In the genomic region with DNA sequence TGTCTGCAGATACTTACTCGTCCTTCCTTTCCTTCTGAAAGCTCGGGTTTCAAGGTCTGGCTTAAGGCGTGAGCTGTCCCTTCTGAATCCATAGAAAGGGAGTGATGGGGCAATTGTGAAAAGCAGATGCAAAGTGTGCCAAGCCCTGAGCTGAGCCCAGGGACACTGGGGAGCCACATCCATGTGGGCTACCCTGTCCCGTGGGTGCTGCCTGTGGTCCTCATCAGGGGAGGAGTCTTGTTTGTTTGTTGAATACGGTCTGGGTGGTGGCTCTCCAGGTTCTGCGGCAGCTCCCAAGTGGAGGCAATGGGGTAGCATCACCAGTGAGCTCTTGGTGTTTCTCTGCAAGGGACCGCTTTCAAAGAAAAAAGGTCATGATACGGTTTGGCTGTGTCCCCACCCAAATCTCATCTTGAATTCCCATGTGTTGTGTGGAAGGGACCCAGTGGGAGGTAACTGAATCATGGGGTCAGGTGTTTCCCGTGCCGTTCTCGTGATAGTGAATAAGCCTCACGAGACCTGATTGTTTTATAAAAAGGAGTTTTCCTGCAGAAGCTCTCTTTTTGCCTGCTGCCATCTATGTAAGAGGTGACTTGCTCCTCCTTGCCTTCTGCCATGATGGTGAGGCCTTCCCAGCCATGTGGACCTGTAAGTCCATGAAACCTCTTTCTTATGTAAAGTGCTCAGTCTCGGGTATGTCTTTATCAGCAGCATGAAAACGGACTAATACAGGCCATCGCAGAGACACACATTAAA, we compare ENCODE assay signal across 11 cellular contexts. TPM values are rescaled to one million over a fixed set of nuclear protein-coding genes. Genes with fewer than 3 reads are reported as not detected.
DNase-seq lines count a peak whose midpoint lies in the region; ATAC-seq, FAIRE-seq and TF ChIP-seq lines count a peak whose summit lies in the region.
"Had no signal": no experiment of that assay in that cellular context is flagged by ENCODE, and none has a peak within 500 bp of the region (broad histone marks: within the 10 kb centered on the region; RNA-seq: fewer than 3 reads in every experiment).

No MANE protein-coding gene starts in this region.

- no peak overlapping the region for H3K4me3 ChIP-seq in keratinocyte (ENCODE audit: control insufficient read depth in 2 of 3, extremely low read depth in 1 of 3, insufficient read depth in 2 of 3, low read depth in 1 of 3, low read length in 3 of 3)
- H3K4me3 ChIP-seq: mucosa of descending colon had no signal

- DNase-seq in activated CD8-positive, alpha-beta memory T cell treated with anti-CD3 and anti-CD28 coated beads, Interleukin-2, amount 10 ng/mL, durations not matched to agents 7 days and 5 days, result no peak
- DNase-seq in activated CD8-positive, alpha-beta memory T cell treated with anti-CD3 and anti-CD28 coated beads, Interleukin-2, amount 50 U/mL, for 4 hours, result no peak
- no peak for DNase-seq in activated CD4-positive, alpha-beta memory T cell treated with anti-CD3 and anti-CD28 coated beads, Interleukin-2, amount 10 ng/mL, durations not matched to agents 7 days and 5 days
- DNase-seq in keratinocyte (ENCODE audit: low read depth, low spot score), result no peak
- no peak for DNase-seq in stimulated activated naive CD8-positive, alpha-beta T cell treated with anti-CD3 and anti-CD28 coated beads, Interleukin-15, amount 100 ng/mL, for 72 hours
- no peak for DNase-seq in HEK293T (ENCODE audit: extremely low spot score)
- no peak for DNase-seq in NOMO-1 treated with dmso at 0.1 percent for 144 hours (lab: John Stamatoyannopoulos, UW; ENCODE audit: unreplicated experiment)
- DNase-seq: mucosa of descending colon; NCI-H748 treated with DMSO at 0.1 percent for 48 hours; stimulated activated CD4-positive, alpha-beta T cell treated with anti-CD3 and anti-CD28 coated beads, Interleukin-4, amount 100 ng/mL, for 4 hours had no signal

- ATAC-seq in activated CD8-positive, alpha-beta memory T cell treated with anti-CD3 and anti-CD28 coated beads, Interleukin-2, amount 10 ng/mL, durations not matched to agents 7 days and 5 days, result no peak
- no peak for ATAC-seq in stimulated activated naive CD8-positive, alpha-beta T cell treated with anti-CD3 and anti-CD28 coated beads, Interleukin-15, amount 100 ng/mL, for 72 hours
- ATAC-seq in GM18511 (IDR thresholded peaks at IDR 0.05; ENCODE audit: unreplicated experiment), result no peak

- POLR2A ChIA-PET in activated CD4-positive, alpha-beta memory T cell treated with anti-CD3 and anti-CD28 coated beads, Interleukin-2, amount 10 ng/mL, durations not matched to agents 7 days and 5 days (lab: Charles Lee), result interaction anchor here (1.0 to 3.0 kb wide), 5 partner anchors 10 to 37 kb away, joined by 3 to 23 read pairs (median 6); a partner anchor contains a TSS
- POLR2A ChIA-PET in HEK293T (lab: Yijun Ruan, JAX), result interaction anchor here (0.8 kb wide), 1 partner anchor 10 kb away, joined by 3 read pairs; no protein-coding TSS in a partner anchor

- no peaks in the 10 kb centered on the region for H3K9me1 ChIP-seq in keratinocyte (ENCODE audit: control insufficient read depth, extremely low read depth, insufficient read depth, low read length)

- CTCF ChIA-PET in activated CD8-positive, alpha-beta memory T cell treated with anti-CD3 and anti-CD28 coated beads, Interleukin-2, amount 10 ng/mL, durations not matched to agents 7 days and 5 days (lab: Charles Lee), result interaction anchor here (1.1 to 3.1 kb wide), 5 partner anchors 11 to 114 kb away, joined by 3 to 9 read pairs (median 6); no protein-coding TSS in a partner anchor
- CTCF ChIA-PET in activated CD4-positive, alpha-beta memory T cell treated with anti-CD3 and anti-CD28 coated beads, Interleukin-2, amount 10 ng/mL, durations not matched to agents 7 days and 5 days (lab: Charles Lee), result interaction anchor here (1.8 to 1.9 kb wide), 3 partner anchors 13 to 22 kb away, joined by 5 to 14 read pairs (median 7); no protein-coding TSS in a partner anchor
- CTCF ChIA-PET in HEK293T (lab: Yijun Ruan, JAX), result no interaction called here

- H3K36me3 ChIP-seq in keratinocyte (ENCODE audit: control insufficient read depth in 2 of 2, extremely low read depth in 1 of 2, insufficient read depth in 2 of 2, low read length in 2 of 2), result peaks cover 3 to 11% of the 10 kb centered on the region in 2 experiments

- H3K4me1 ChIP-seq in keratinocyte (ENCODE audit: control insufficient read depth, extremely low read depth, insufficient read depth, low read length), result peaks cover 11% of the 10 kb centered on the region

- peaks cover 10% of the 10 kb centered on the region for H3K36me3 Mint-ChIP-seq in activated CD8-positive, alpha-beta memory T cell treated with anti-CD3 and anti-CD28 coated beads, Interleukin-2, amount 10 ng/mL, durations not matched to agents 7 days and 5 days
- H3K36me3 Mint-ChIP-seq in activated CD4-positive, alpha-beta memory T cell treated with anti-CD3 and anti-CD28 coated beads, Interleukin-2, amount 10 ng/mL, durations not matched to agents 7 days and 5 days (ENCODE audit: low read depth), result peaks cover 6% of the 10 kb centered on the region

- H3K4me3 Mint-ChIP-seq in activated CD8-positive, alpha-beta memory T cell treated with anti-CD3 and anti-CD28 coated beads, Interleukin-2, amount 10 ng/mL, durations not matched to agents 7 days and 5 days, result peak overlapping the region; percentile 98
- H3K4me3 Mint-ChIP-seq in activated CD4-positive, alpha-beta memory T cell treated with anti-CD3 and anti-CD28 coated beads, Interleukin-2, amount 10 ng/mL, durations not matched to agents 7 days and 5 days, result no peak overlapping the region
- H3K4me3 Mint-ChIP-seq in stimulated activated naive CD8-positive, alpha-beta T cell treated with anti-CD3 and anti-CD28 coated beads, Interleukin-15, amount 100 ng/mL, for 72 hours, result peak overlapping the region; percentile 94 to 99

- peak overlapping the region; percentile 28 for H2AFZ ChIP-seq in keratinocyte (ENCODE audit: control insufficient read depth, low read length)

- no peak overlapping the region for H3K4me2 ChIP-seq in keratinocyte (ENCODE audit: control insufficient read depth, extremely low read depth, insufficient read depth, low read depth, low read length)

- H4K20me1 ChIP-seq in keratinocyte (ENCODE audit: control insufficient read depth, extremely low read depth, insufficient read depth, low read length), result no peaks in the 10 kb centered on the region

- peak overlapping the region; percentile 96 for H3K27ac Mint-ChIP-seq in activated CD8-positive, alpha-beta memory T cell treated with anti-CD3 and anti-CD28 coated beads, Interleukin-2, amount 10 ng/mL, durations not matched to agents 7 days and 5 days
- H3K27ac Mint-ChIP-seq in activated CD4-positive, alpha-beta memory T cell treated with anti-CD3 and anti-CD28 coated beads, Interleukin-2, amount 10 ng/mL, durations not matched to agents 7 days and 5 days, result peak overlapping the region; percentile 94
- peak overlapping the region; percentile 31 to 34 for H3K27ac Mint-ChIP-seq in stimulated activated naive CD8-positive, alpha-beta T cell treated with anti-CD3 and anti-CD28 coated beads, Interleukin-15, amount 100 ng/mL, for 72 hours

- no peak for FAIRE-seq in keratinocyte (lab: Jason Lieb, UNC)

- TF ChIP-seq CTCF in keratinocyte (optimal IDR thresholded peaks at IDR 0.05 in 1 of 3, IDR thresholded peaks at IDR 0.05 in 1 of 3, conservative IDR thresholded peaks at IDR 0.05 in 1 of 3; ENCODE audit: extremely low read depth in 1 of 3, insufficient read depth in 2 of 3, low read length in 3 of 3), result no peak

- no peaks in the 10 kb centered on the region for H3K27me3 Mint-ChIP-seq in activated CD8-positive, alpha-beta memory T cell treated with anti-CD3 and anti-CD28 coated beads, Interleukin-2, amount 10 ng/mL, durations not matched to agents 7 days and 5 days
- H3K27me3 Mint-ChIP-seq in activated CD4-positive, alpha-beta memory T cell treated with anti-CD3 and anti-CD28 coated beads, Interleukin-2, amount 10 ng/mL, durations not matched to agents 7 days and 5 days, result no peaks in the 10 kb centered on the region
- no peaks in the 10 kb centered on the region for H3K27me3 Mint-ChIP-seq in stimulated activated naive CD8-positive, alpha-beta T cell treated with anti-CD3 and anti-CD28 coated beads, Interleukin-15, amount 100 ng/mL, for 72 hours

- no peaks in the 10 kb centered on the region for H3K27me3 ChIP-seq in keratinocyte (ENCODE audit: control insufficient read depth, extremely low read depth, insufficient read depth, low read length)

- H3K9me3 Mint-ChIP-seq in activated CD8-positive, alpha-beta memory T cell treated with anti-CD3 and anti-CD28 coated beads, Interleukin-2, amount 10 ng/mL, durations not matched to agents 7 days and 5 days (ENCODE audit: low read depth), result peaks cover 3% of the 10 kb centered on the region
- H3K9me3 Mint-ChIP-seq in activated CD4-positive, alpha-beta memory T cell treated with anti-CD3 and anti-CD28 coated beads, Interleukin-2, amount 10 ng/mL, durations not matched to agents 7 days and 5 days, result no peaks in the 10 kb centered on the region
- peaks cover 0 to 6% of the 10 kb centered on the region in 2 donors for H3K9me3 Mint-ChIP-seq in stimulated activated naive CD8-positive, alpha-beta T cell treated with anti-CD3 and anti-CD28 coated beads, Interleukin-15, amount 100 ng/mL, for 72 hours

- no peak overlapping the region for H3K27ac ChIP-seq in keratinocyte (ENCODE audit: control insufficient read depth, insufficient read depth, low read length)

- H3K9me3 ChIP-seq in keratinocyte (ENCODE audit: control insufficient read depth, low read depth, low read length), result no peaks in the 10 kb centered on the region
- H3K9me3 ChIP-seq: mucosa of descending colon had no signal

- dilution Hi-C loops in keratinocyte (cut with MboI; ENCODE audit: extremely low pct_ligation_motif_present, low sequenced_read_pairs), result no loop called here

- H3K4me1 Mint-ChIP-seq in activated CD8-positive, alpha-beta memory T cell treated with anti-CD3 and anti-CD28 coated beads, Interleukin-2, amount 10 ng/mL, durations not matched to agents 7 days and 5 days, result peaks cover 28% of the 10 kb centered on the region
- H3K4me1 Mint-ChIP-seq in activated CD4-positive, alpha-beta memory T cell treated with anti-CD3 and anti-CD28 coated beads, Interleukin-2, amount 10 ng/mL, durations not matched to agents 7 days and 5 days, result peaks cover 34% of the 10 kb centered on the region
- H3K4me1 Mint-ChIP-seq in stimulated activated naive CD8-positive, alpha-beta T cell treated with anti-CD3 and anti-CD28 coated beads, Interleukin-15, amount 100 ng/mL, for 72 hours, result peaks cover 37% of the 10 kb centered on the region

- H3K79me2 ChIP-seq in keratinocyte (ENCODE audit: control insufficient read depth, insufficient read depth, low read length), result peaks cover 12% of the 10 kb centered on the region

- H3K9ac ChIP-seq in keratinocyte (ENCODE audit: control insufficient read depth, extremely low read depth, insufficient read depth, low read length), result no peak overlapping the region

RNA-seq across cellular contexts. Expression of a gene that starts 1.0 kb away (rescaled TPM):
- 10 to 100 TPM; 21.1 to 29.0 TPM for total RNA-seq in activated CD8-positive, alpha-beta memory T cell treated with anti-CD3 and anti-CD28 coated beads, Interleukin-2, amount 10 ng/mL, durations not matched to agents 7 days and 5 days
- total RNA-seq in activated CD4-positive, alpha-beta memory T cell treated with anti-CD3 and anti-CD28 coated beads, Interleukin-2, amount 10 ng/mL, durations not matched to agents 7 days and 5 days, result 10 to 100 TPM; 18.7 to 19.3 TPM
- 25.8 to 30.1 TPM (median 26.6 TPM) in 3 replicates for polyA plus RNA-seq in keratinocyte
- polyA plus RNA-seq in keratinocyte (2011; ENCODE audit: low read depth), result 5.8 TPM
- polyA plus RNA-seq in keratinocyte (2011; cell fraction: cytosol; rRNA removed), result 13.5 TPM in 2 replicates
- polyA plus RNA-seq in keratinocyte (2011; cell fraction: nucleus; rRNA removed), result 44.7 and 47.8 TPM in 2 replicates
- polyA plus RNA-seq in keratinocyte (2012; ENCODE audit: low replicate concordance), result 8.7 and 22.3 TPM in 2 replicates
- 39.3 to 53.4 TPM (median 44.2 TPM) in 3 replicates for polyA minus RNA-seq in keratinocyte
- polyA minus RNA-seq in keratinocyte (2011; cell fraction: cytosol; rRNA and poly(A)+ RNA removed), result 19.6 TPM
- 33.3 and 47.7 TPM in 2 replicates for polyA minus RNA-seq in keratinocyte (2011; cell fraction: nucleus; rRNA and poly(A)+ RNA removed)

RNA-seq across cellular contexts. Expression of a gene that starts 4.9 kb away (rescaled TPM):
- total RNA-seq in activated CD8-positive, alpha-beta memory T cell treated with anti-CD3 and anti-CD28 coated beads, Interleukin-2, amount 10 ng/mL, durations not matched to agents 7 days and 5 days, result not detected
- not detected for total RNA-seq in activated CD4-positive, alpha-beta memory T cell treated with anti-CD3 and anti-CD28 coated beads, Interleukin-2, amount 10 ng/mL, durations not matched to agents 7 days and 5 days
- not detected in 3 replicates for polyA plus RNA-seq in keratinocyte
- polyA plus RNA-seq in keratinocyte (2011; ENCODE audit: low read depth), result not detected
- polyA plus RNA-seq in keratinocyte (2011; cell fraction: cytosol; rRNA removed), result not detected in 2 replicates
- not detected in 2 replicates for polyA plus RNA-seq in keratinocyte (2011; cell fraction: nucleus; rRNA removed)
- polyA plus RNA-seq in keratinocyte (2012; ENCODE audit: low replicate concordance), result not detected in 2 replicates
- polyA minus RNA-seq in keratinocyte, result not detected in 3 replicates
- not detected for polyA minus RNA-seq in keratinocyte (2011; cell fraction: cytosol; rRNA and poly(A)+ RNA removed)
- polyA minus RNA-seq in keratinocyte (2011; cell fraction: nucleus; rRNA and poly(A)+ RNA removed), result not detected in 2 replicates

RNA-seq across cellular contexts. Expression of a gene that starts 27.0 kb away (rescaled TPM):
- 10 to 100 TPM; 10.4 to 16.7 TPM for total RNA-seq in activated CD8-positive, alpha-beta memory T cell treated with anti-CD3 and anti-CD28 coated beads, Interleukin-2, amount 10 ng/mL, durations not matched to agents 7 days and 5 days
- total RNA-seq in activated CD4-positive, alpha-beta memory T cell treated with anti-CD3 and anti-CD28 coated beads, Interleukin-2, amount 10 ng/mL, durations not matched to agents 7 days and 5 days, result 1 to 10 TPM; 7.7 to 8.4 TPM
- polyA plus RNA-seq in keratinocyte, result 7.6 to 10.2 TPM (median 8.1 TPM) in 3 replicates
- polyA plus RNA-seq in keratinocyte (2011; ENCODE audit: low read depth), result 23.1 TPM
- polyA plus RNA-seq in keratinocyte (2011; cell fraction: cytosol; rRNA removed), result 7.1 and 8.8 TPM in 2 replicates
- 5.1 and 6.7 TPM in 2 replicates for polyA plus RNA-seq in keratinocyte (2011; cell fraction: nucleus; rRNA removed)
- polyA plus RNA-seq in keratinocyte (2012; ENCODE audit: low replicate concordance), result 8.3 and 13.9 TPM in 2 replicates
- 6.0 to 16.1 TPM (median 9.6 TPM) in 3 replicates for polyA minus RNA-seq in keratinocyte
- polyA minus RNA-seq in keratinocyte (2011; cell fraction: cytosol; rRNA and poly(A)+ RNA removed), result 4.4 TPM
- polyA minus RNA-seq in keratinocyte (2011; cell fraction: nucleus; rRNA and poly(A)+ RNA removed), result 2.1 and 4.1 TPM in 2 replicates

RNA-seq across cellular contexts. Expression of a gene that starts 36.9 kb away (rescaled TPM):
- 10 to 100 TPM in 1 of 2 experiments, 1 to 10 TPM in 1; 9.7 to 12.1 TPM for total RNA-seq in activated CD8-positive, alpha-beta memory T cell treated with anti-CD3 and anti-CD28 coated beads, Interleukin-2, amount 10 ng/mL, durations not matched to agents 7 days and 5 days
- 10 to 100 TPM; 12.5 to 12.8 TPM for total RNA-seq in activated CD4-positive, alpha-beta memory T cell treated with anti-CD3 and anti-CD28 coated beads, Interleukin-2, amount 10 ng/mL, durations not matched to agents 7 days and 5 days
- 5.0 to 7.3 TPM (median 7.2 TPM) in 3 replicates for polyA plus RNA-seq in keratinocyte
- polyA plus RNA-seq in keratinocyte (2011; ENCODE audit: low read depth), result 4.5 TPM
- polyA plus RNA-seq in keratinocyte (2011; cell fraction: cytosol; rRNA removed), result 3.1 and 6.6 TPM in 2 replicates
- 16.0 and 20.1 TPM in 2 replicates for polyA plus RNA-seq in keratinocyte (2011; cell fraction: nucleus; rRNA removed)
- polyA plus RNA-seq in keratinocyte (2012; ENCODE audit: low replicate concordance), result 5.4 and 7.4 TPM in 2 replicates
- polyA minus RNA-seq in keratinocyte, result 3.8 to 8.0 TPM (median 5.9 TPM) in 3 replicates
- 12.1 TPM for polyA minus RNA-seq in keratinocyte (2011; cell fraction: cytosol; rRNA and poly(A)+ RNA removed)
- polyA minus RNA-seq in keratinocyte (2011; cell fraction: nucleus; rRNA and poly(A)+ RNA removed), result 13.6 and 16.0 TPM in 2 replicates

Comparison
In these comparisons a context has a peak if more than half of its experiments do, and no peak if none do; other contexts are left out.
1. H3K27ac Mint-ChIP-seq: peak in every context shown above with its lines; median percentile 96 in activated CD8-positive, alpha-beta memory T cell treated with anti-CD3 and anti-CD28 coated beads, Interleukin-2, amount 10 ng/mL, durations not matched to agents 7 days and 5 days; 94 in activated CD4-positive, alpha-beta memory T cell treated with anti-CD3 and anti-CD28 coated beads, Interleukin-2, amount 10 ng/mL, durations not matched to agents 7 days and 5 days; 32 in stimulated activated naive CD8-positive, alpha-beta T cell treated with anti-CD3 and anti-CD28 coated beads, Interleukin-15, amount 100 ng/mL, for 72 hours.